ENCODE assay signal across 23 cellular contexts in the genomic region with DNA sequence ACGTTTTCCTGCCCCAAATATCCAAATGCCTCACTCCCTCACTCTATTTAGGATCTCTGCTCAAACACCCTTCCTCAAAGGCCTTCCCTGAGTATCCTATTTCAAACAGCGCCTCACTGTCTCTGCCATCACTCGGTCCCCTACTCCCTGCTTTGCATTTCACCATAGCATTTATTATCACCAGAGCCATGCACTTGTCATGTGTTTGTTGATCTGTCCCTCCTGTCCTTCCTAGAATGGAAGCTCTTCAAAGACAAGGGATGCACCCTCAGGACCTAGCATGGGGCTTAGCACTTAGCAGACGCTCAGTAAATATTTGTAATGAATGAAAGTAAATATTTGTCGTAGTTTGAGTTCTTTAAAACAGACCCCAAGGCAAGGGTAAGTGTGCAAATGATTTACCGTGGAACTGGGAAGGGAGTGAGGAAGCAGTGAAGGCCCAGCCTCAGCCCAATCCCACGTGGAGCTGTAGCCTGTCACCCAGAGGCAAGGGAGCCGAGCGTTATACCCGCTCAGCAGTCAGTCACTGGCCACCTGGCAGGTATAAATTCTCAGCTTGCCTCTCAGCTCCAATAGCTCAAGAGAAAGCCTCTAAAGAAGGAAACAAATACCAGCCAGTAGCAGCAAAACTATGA.
"Had no signal": no experiment of that assay in that cellular context is flagged by ENCODE, and none has a peak within 500 bp of the region (broad histone marks: within the 10 kb centered on the region; RNA-seq: fewer than 3 reads in every experiment).

No MANE protein-coding gene starts in this region.

- DNase-seq: activated CD4-positive, alpha-beta T cell treated with anti-CD3 and anti-CD28 coated beads, Interleukin-2, amount 10 ng/mL, durations not matched to agents 7 days and 5 days; activated CD4-positive, CD25-positive, alpha-beta regulatory T cell; activated effector memory CD4-positive, alpha-beta T cell treated with anti-CD3 and anti-CD28 coated beads, Interleukin-2, amount 50 U/mL, for 16 hours; activated naive CD4-positive, alpha-beta T cell treated with anti-CD3 and anti-CD28 coated beads, Interleukin-2, amount 50 U/mL, for 16 hours; activated T-cell treated with anti-CD3 and anti-CD28 coated beads, Interleukin-2, amount 50 U/mL, for 72 hours; aorta; brain microvascular endothelial cell; central memory CD4-positive, alpha-beta T cell; endodermal cell; foreskin keratinocyte; glutamatergic neuron; hypothalamus; left ventricle myocardium superior; ovary; psoas muscle; right cardiac atrium; stimulated activated naive CD8-positive, alpha-beta T cell treated with anti-CD3 and anti-CD28 coated beads, Interleukin-15, amount 100 ng/mL, for 72 hours; transverse colon; uterus had no signal

- H3K4me3 ChIP-seq: ovary, psoas muscle, skin epidermis, suprapubic skin, transverse colon, uterus had no signal

- H3K9me3 ChIP-seq: ovary, psoas muscle, suprapubic skin, transverse colon, uterus had no signal

- H3K27me3 ChIP-seq: brain microvascular endothelial cell, ovary, uterus had no signal

- H3K27ac ChIP-seq: brain microvascular endothelial cell, foreskin keratinocyte, ovary, psoas muscle, skin epidermis, suprapubic skin, transverse colon, uterus had no signal

- ATAC-seq: activated T-cell treated with anti-CD3 and anti-CD28 coated beads, Interleukin-2, amount 50 U/mL, for 72 hours; foreskin keratinocyte; left ventricle myocardium superior; psoas muscle; right cardiac atrium had no signal

- H3K27ac Mint-ChIP-seq: activated CD4-positive, alpha-beta T cell treated with anti-CD3 and anti-CD28 coated beads, Interleukin-2, amount 10 ng/mL, durations not matched to agents 7 days and 5 days; activated T-cell treated with anti-CD3 and anti-CD28 coated beads, Interleukin-2, amount 50 U/mL, for 72 hours; endodermal cell; stimulated activated naive CD8-positive, alpha-beta T cell treated with anti-CD3 and anti-CD28 coated beads, Interleukin-15, amount 100 ng/mL, for 72 hours; T-helper 2 cell treated with Interferon-gamma antibody and Interleukin-4, amounts not matched to agents 5 μg/mL and 100 μg/mL, for 36 hours had no signal

- H3K4me1 ChIP-seq: foreskin keratinocyte, psoas muscle, suprapubic skin, transverse colon, uterus had no signal

- H3K9me3 Mint-ChIP-seq: activated CD4-positive, alpha-beta T cell treated with anti-CD3 and anti-CD28 coated beads, Interleukin-2, amount 10 ng/mL, durations not matched to agents 7 days and 5 days; activated T-cell treated with anti-CD3 and anti-CD28 coated beads, Interleukin-2, amount 50 U/mL, for 72 hours; endodermal cell; neural crest cell; stimulated activated naive CD8-positive, alpha-beta T cell treated with anti-CD3 and anti-CD28 coated beads, Interleukin-15, amount 100 ng/mL, for 72 hours; T-helper 2 cell treated with Interferon-gamma antibody and Interleukin-4, amounts not matched to agents 5 μg/mL and 100 μg/mL, for 36 hours had no signal

- H3K4me1 Mint-ChIP-seq: neural crest cell had no signal

- H3K4me3 Mint-ChIP-seq: activated CD4-positive, alpha-beta T cell treated with anti-CD3 and anti-CD28 coated beads, Interleukin-2, amount 10 ng/mL, durations not matched to agents 7 days and 5 days; activated T-cell treated with anti-CD3 and anti-CD28 coated beads, Interleukin-2, amount 50 U/mL, for 72 hours; endodermal cell; neural crest cell; stimulated activated naive CD8-positive, alpha-beta T cell treated with anti-CD3 and anti-CD28 coated beads, Interleukin-15, amount 100 ng/mL, for 72 hours; T-helper 2 cell treated with Interferon-gamma antibody and Interleukin-4, amounts not matched to agents 5 μg/mL and 100 μg/mL, for 36 hours had no signal

- H3K36me3 ChIP-seq: brain microvascular endothelial cell, ovary, suprapubic skin, transverse colon, uterus had no signal
